ENCODE assay signal across 1 cellular context in the genomic region with DNA sequence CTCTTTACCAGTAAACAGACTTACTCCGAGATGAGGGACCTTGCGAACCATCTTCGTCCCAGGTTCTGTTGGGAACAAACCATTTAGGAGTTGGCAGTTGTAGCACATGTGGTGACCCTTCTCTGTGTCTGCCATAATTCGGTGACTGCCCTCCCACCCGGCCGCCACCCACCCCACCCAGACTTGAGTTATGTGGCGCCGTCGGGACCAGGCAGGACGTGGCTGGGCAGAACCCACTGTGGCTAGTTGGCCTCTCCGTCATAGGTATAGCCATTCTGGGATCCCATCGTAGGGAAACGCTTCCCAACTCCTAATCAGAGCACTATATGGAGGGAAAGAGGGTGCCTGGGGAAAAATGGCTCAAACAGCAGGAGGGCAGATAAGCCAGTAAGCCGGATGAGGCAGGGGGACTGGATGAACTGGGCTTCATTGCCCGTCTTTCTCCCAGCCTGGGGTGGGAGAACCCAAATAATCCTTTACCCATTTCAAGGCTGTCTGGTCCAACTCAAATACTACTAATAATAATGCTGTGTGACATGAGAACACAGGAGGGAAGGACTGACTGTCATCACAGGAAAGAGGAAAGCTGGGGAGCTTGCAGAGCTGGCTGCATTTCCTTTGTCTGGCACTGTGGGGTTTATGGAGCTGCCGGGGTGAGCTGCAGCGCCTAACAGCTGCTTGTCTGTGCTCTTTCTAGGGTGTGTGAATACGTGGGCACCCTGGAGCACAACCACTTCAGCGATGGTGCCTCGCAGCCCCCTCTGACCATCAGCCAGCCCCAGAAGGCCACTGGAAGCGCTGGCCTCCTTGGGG.
TF ChIP-seq lines count a peak whose summit lies in the region.

No MANE protein-coding gene starts in this region.

TF ChIP-seq in IMR-90, 13 proteins besides CTCF, POLR2A, EP300 and RAD21:
- TF ChIP-seq CHD1 (IDR thresholded peaks at IDR 0.05; ENCODE audit: low read depth, low read length) (no peak), RFX5 (IDR thresholded peaks at IDR 0.05; ENCODE audit: low read depth, low read length) (no peak), SMC3 (IDR thresholded peaks at IDR 0.05; ENCODE audit: low read depth, low read length) (no peak), ELK1 (IDR thresholded peaks at IDR 0.05; ENCODE audit: borderline replicate concordance, low read depth, low read length) (no peak), MAFK (IDR thresholded peaks at IDR 0.05; ENCODE audit: low read depth, low read length) (no peak), FOS (IDR thresholded peaks at IDR 0.05; ENCODE audit: low read depth, low read length) (no peak), NFE2L2 (IDR thresholded peaks at IDR 0.05; ENCODE audit: low read depth, low read length) (no peak), MXI1 (IDR thresholded peaks at IDR 0.05; ENCODE audit: borderline replicate concordance, low read depth, low read length) (no peak), CEBPB (IDR thresholded peaks at IDR 0.05; ENCODE audit: low read depth, low read length) (no peak), MAZ (IDR thresholded peaks at IDR 0.05; ENCODE audit: borderline replicate concordance, low read depth, low read length) (no peak), RCOR1 (IDR thresholded peaks at IDR 0.05; ENCODE audit: insufficient replicate concordance, low read length) (no peak), BHLHE40 (IDR thresholded peaks at IDR 0.05; ENCODE audit: low read depth, low read length) (no peak)
- TF ChIP-seq, protein P1, sequence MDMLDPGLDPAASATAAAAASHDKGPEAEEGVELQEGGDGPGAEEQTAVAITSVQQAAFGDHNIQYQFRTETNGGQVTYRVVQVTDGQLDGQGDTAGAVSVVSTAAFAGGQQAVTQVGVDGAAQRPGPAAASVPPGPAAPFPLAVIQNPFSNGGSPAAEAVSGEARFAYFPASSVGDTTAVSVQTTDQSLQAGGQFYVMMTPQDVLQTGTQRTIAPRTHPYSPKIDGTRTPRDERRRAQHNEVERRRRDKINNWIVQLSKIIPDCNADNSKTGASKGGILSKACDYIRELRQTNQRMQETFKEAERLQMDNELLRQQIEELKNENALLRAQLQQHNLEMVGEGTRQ (IDR thresholded peaks at IDR 0.05; ENCODE audit: low read depth, low read length), result no peak
